18 cellular contexts compared by ENCODE assay signal in genomic region chr10:74194545-74194944, GRCh38. TPM values are rescaled to one million over a fixed set of nuclear protein-coding genes. Genes with fewer than 3 reads are reported as not detected.
DNase-seq lines count a peak whose midpoint lies in the region; ATAC-seq and TF ChIP-seq lines count a peak whose summit lies in the region.
"Had no signal": no experiment of that assay in that cellular context is flagged by ENCODE, and none has a peak within 500 bp of the region (broad histone marks: within the 10 kb centered on the region; RNA-seq: fewer than 3 reads in every experiment).

No MANE protein-coding gene starts in this region.

- WGBS in upper lobe of left lung, 2 donors: 76 to 81% methylated on average over 3 of the region's 3 CpGs

- H3K4me3 ChIP-seq in cardiac fibroblast (replicated peaks in 1 of 2; ENCODE audit: low read depth in 2 of 2, low read length in 2 of 2): no peak overlapping the region
- no peak overlapping the region for H3K4me3 ChIP-seq in upper lobe of left lung
- H3K4me3 ChIP-seq: lung, transverse colon had no signal

- H3K36me3 Mint-ChIP-seq in naive thymus-derived CD8-positive, alpha-beta T cell: no peaks in the 10 kb centered on the region

- H3K27me3 Mint-ChIP-seq in naive thymus-derived CD8-positive, alpha-beta T cell: no peaks in the 10 kb centered on the region

- POLR2A ChIA-PET in naive thymus-derived CD8-positive, alpha-beta T cell (lab: Charles Lee): interaction anchor here (0.5 to 1.7 kb wide), 2 partner anchors 19 to 36 kb away, joined by 3 to 4 read pairs; no protein-coding TSS in a partner anchor

- no peaks in the 10 kb centered on the region for H3K36me3 ChIP-seq in upper lobe of left lung
- H3K36me3 ChIP-seq: transverse colon had no signal

- peaks cover 14 to 23% (median 18%) of the 10 kb centered on the region in 4 donors for H3K4me1 ChIP-seq in upper lobe of left lung

- H3K9me3 Mint-ChIP-seq in naive thymus-derived CD8-positive, alpha-beta T cell: no peaks in the 10 kb centered on the region

- ATAC-seq in activated CD4-positive, CD25-positive, alpha-beta regulatory T cell treated with anti-CD3 and anti-CD28 coated beads, Interleukin-2, amount 50 U/mL, for 24 hours: peak; percentile 80 to 87
- ATAC-seq in naive thymus-derived CD8-positive, alpha-beta T cell: peak; percentile 78 to 98
- ATAC-seq in GM21447 (IDR thresholded peaks at IDR 0.05; ENCODE audit: unreplicated experiment): no peak
- no peak for ATAC-seq in GM18870 (IDR thresholded peaks at IDR 0.05; ENCODE audit: unreplicated experiment)
- ATAC-seq in upper lobe of left lung (ENCODE audit: low FRiP score in 2 of 2): no peak

- peak overlapping the region in 9 of 10 donors; percentile 14 to 69 (median 48) for H3K4me3 Mint-ChIP-seq in naive thymus-derived CD8-positive, alpha-beta T cell

- TF ChIP-seq POLR2A in upper lobe of left lung (IDR thresholded peaks at IDR 0.05): no peak

- DNase-seq in activated CD4-positive, CD25-positive, alpha-beta regulatory T cell treated with anti-CD3 and anti-CD28 coated beads, Interleukin-2, amount 50 U/mL, for 72 hours: no peak
- DNase-seq in NCI-H69 (lab: John Stamatoyannopoulos, UW) (peak; percentile 12), cardiac fibroblast (ENCODE audit: low read depth in 2 of 2) (peak; percentile 30 to 78), upper lobe of left lung (no peak)
- DNase-seq in naive thymus-derived CD8-positive, alpha-beta T cell: peak in 4 of 10 donors; percentile 49 to 76 (median 62)
- DNase-seq: 8988T; foreskin melanocyte; MM.1S; NCI-H2081 treated with DMSO at 0.1 percent for 48 hours; SHP77 treated with DMSO at 0.1 percent for 48 hours; stimulated activated CD4-positive, alpha-beta T cell treated with anti-CD3 and anti-CD28 coated beads, Interleukin-1b, Interleukin-23, amount 100 ng/mL, for 48 hours; stimulated activated CD8-positive, alpha-beta memory T cell treated with anti-CD3 and anti-CD28 coated beads, Interleukin-4, amount 100 ng/mL, for 48 hours; T1000; transverse colon had no signal

- no peaks in the 10 kb centered on the region for H3K9me3 ChIP-seq in upper lobe of left lung
- H3K9me3 ChIP-seq: transverse colon had no signal

- no peak for TF ChIP-seq EP300 in upper lobe of left lung (IDR thresholded peaks at IDR 0.05)

- H3K4me1 Mint-ChIP-seq in naive thymus-derived CD8-positive, alpha-beta T cell: peaks cover 23 to 67% (median 47%) of the 10 kb centered on the region in 4 donors

- no peak overlapping the region for H3K27ac ChIP-seq in upper lobe of left lung
- H3K27ac ChIP-seq: transverse colon had no signal

- peak overlapping the region; percentile 5 to 92 (median 69) for H3K27ac Mint-ChIP-seq in naive thymus-derived CD8-positive, alpha-beta T cell

- H3K27me3 ChIP-seq in upper lobe of left lung: no peaks in the 10 kb centered on the region
- H3K27me3 ChIP-seq: transverse colon had no signal

- TF ChIP-seq CTCF in cardiac fibroblast (IDR thresholded peaks at IDR 0.05; ENCODE audit: low read depth, low read length) (no peak), upper lobe of left lung (IDR thresholded peaks at IDR 0.05) (no peak)

RNA-seq across cellular contexts. Expression of gene ADK, which starts 43.5 kb away (rescaled TPM):
- 10 to 100 TPM; 29.6 to 32.9 TPM for total RNA-seq in naive thymus-derived CD8-positive, alpha-beta T cell
- polyA plus RNA-seq in naive thymus-derived CD8-positive, alpha-beta T cell: 10 to 100 TPM; 48.7 to 52.4 (median 49.0) TPM
- 100 to 1,000 TPM in 1 of 6 donors, 10 to 100 TPM in 5; 27.9 to 123 (median 48.1) TPM for total RNA-seq in upper lobe of left lung

RNA-seq across cellular contexts. Expression of gene AP3M1, which starts 43.9 kb away (rescaled TPM):
- 10 to 100 TPM; 39.4 to 40.2 TPM for total RNA-seq in naive thymus-derived CD8-positive, alpha-beta T cell
- 10 to 100 TPM; 24.7 to 36.0 (median 28.4) TPM for polyA plus RNA-seq in naive thymus-derived CD8-positive, alpha-beta T cell
- total RNA-seq in upper lobe of left lung: 10 to 100 TPM; 11.4 to 36.1 (median 25.3) TPM

Comparison
In these comparisons a context has a peak if more than half of its experiments do, and no peak if none do; other contexts are left out.
1. ATAC-seq: peak in activated CD4-positive, CD25-positive, alpha-beta regulatory T cell treated with anti-CD3 and anti-CD28 coated beads, Interleukin-2, amount 50 U/mL, for 24 hours (2 of 2) and naive thymus-derived CD8-positive, alpha-beta T cell (2 of 2); none in GM21447 (single experiment), GM18870 (single experiment) and upper lobe of left lung (0 of 2).
2. DNase-seq: peak in NCI-H69 (single experiment) and cardiac fibroblast (2 of 2); none in activated CD4-positive, CD25-positive, alpha-beta regulatory T cell treated with anti-CD3 and anti-CD28 coated beads, Interleukin-2, amount 50 U/mL, for 72 hours (single experiment) and upper lobe of left lung (0 of 2).